In the genomic region with DNA sequence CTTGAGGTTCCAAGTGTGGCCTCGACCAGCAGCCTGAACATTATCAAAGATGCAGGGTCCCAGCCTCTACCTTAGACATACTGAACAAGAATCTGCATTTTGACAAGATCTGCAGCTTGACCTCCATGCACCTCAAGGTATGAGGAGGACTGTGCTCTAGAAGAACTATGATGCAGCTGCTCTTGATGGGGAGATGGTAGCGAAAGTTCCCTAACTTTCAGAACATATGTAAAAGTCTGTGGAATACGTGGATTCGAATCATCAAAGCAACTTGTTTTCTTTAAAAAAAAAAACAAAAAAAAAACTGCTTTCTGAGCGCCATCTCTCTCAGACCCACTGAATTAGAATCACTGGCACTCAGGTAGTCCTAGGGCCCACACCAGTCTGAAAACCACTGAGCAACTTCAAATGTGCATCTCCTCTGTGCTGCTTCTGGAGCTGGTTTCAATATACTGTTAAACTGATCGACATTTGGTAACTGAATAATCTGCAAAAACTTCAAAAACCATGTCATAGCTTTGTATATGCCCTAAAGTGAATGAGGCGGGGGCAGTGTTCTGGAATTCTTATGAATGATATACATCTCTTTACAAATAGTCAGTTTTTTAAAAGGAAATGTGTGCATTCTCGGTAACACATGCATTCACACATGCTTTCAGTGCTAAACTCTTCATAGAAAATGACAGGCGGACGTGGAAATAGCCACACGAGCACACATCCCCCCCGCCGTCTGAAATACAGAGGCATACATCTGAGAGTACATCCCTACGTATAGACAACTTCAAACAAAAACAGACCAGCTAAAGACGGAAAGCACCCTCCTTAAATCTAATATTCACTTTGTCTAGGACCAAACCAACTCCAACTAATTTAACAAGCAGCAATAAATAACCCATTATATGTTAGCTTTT, we compare ENCODE assay signal across 1 cellular context.
TF ChIP-seq lines count a peak whose summit lies in the region.

No MANE protein-coding gene starts in this region.

TF ChIP-seq in H1, 55 proteins besides CTCF, POLR2A, EP300 and RAD21:
- TF ChIP-seq JUND (IDR thresholded peaks at IDR 0.05; ENCODE audit: low read length): no peak
- TF ChIP-seq TAF1 (IDR thresholded peaks at IDR 0.05; ENCODE audit: low read depth, low read length): no peak
- no peak for TF ChIP-seq NANOG (IDR thresholded peaks at IDR 0.05; ENCODE audit: insufficient read depth, low read depth, low read length, poor library complexity, severe bottlenecking)
- TF ChIP-seq POLR2AphosphoS5 (IDR thresholded peaks at IDR 0.05; ENCODE audit: low read depth, low read length): no peak
- TF ChIP-seq JUN (IDR thresholded peaks at IDR 0.05; ENCODE audit: low read depth, low read length): no peak
TF ChIP-seq in H1: peak in this region for 0.
